Comparison of ENCODE assay signal across 12 cellular contexts in genomic region chr2:226760412-226761194, GRCh38. TPM values are rescaled to one million over a fixed set of nuclear protein-coding genes. Genes with fewer than 3 reads are reported as not detected.
DNase-seq lines count a peak whose midpoint lies in the region; ATAC-seq, FAIRE-seq and TF ChIP-seq lines count a peak whose summit lies in the region.
"Had no signal": no experiment of that assay in that cellular context is flagged by ENCODE, and none has a peak within 500 bp of the region (broad histone marks: within the 10 kb centered on the region; RNA-seq: fewer than 3 reads in every experiment).

No MANE protein-coding gene starts in this region.

- H2AFZ ChIP-seq in HepG2 (ENCODE audit: low read length), result no peak overlapping the region

- BruUV-seq in HepG2 (replicated peaks; lab: Mats Ljungman, UMichigan), result no TSS peak

- in situ Hi-C loops in HepG2 (cut with HindIII; ENCODE audit: extremely low pct_ligation_motif_present, low pct_unique_long_range_greater_than_20kb), result no loop called here

- TF ChIP-seq RAD21 in HepG2 (CRISPR knock-in tag; IDR thresholded peaks at IDR 0.05), result no peak; the same call in 1 of the 2 replicates

- POLR2A ChIA-PET in HepG2 (lab: Yijun Ruan, JAX), result interaction anchor here (0.8 to 2.5 kb wide), 11 partner anchors 10 to 177 kb away, joined by 3 to 18 read pairs (median 5); partner anchors contain the start of gene IRS1

- no peak for TF ChIP-seq CTCF in bronchial epithelial cell (IDR thresholded peaks at IDR 0.05; ENCODE audit: insufficient read depth, low read length, severe bottlenecking)
- 0 out of 2 replicates have a peak, but pooled peaks have one; percentile 6 for TF ChIP-seq CTCF in HepG2 (CRISPR knock-in tag; IDR thresholded peaks at IDR 0.05)
- TF ChIP-seq CTCF in WERI-Rb-1 (IDR thresholded peaks at IDR 0.05; ENCODE audit: low read depth, low read length), result no peak

- H3K4me1 ChIP-seq in HepG2 (ENCODE audit: insufficient read depth, low read length), result peaks cover 45% of the 10 kb centered on the region

- peaks cover 13% of the 10 kb centered on the region for H3K79me2 ChIP-seq in HepG2 (ENCODE audit: insufficient read depth, low read length)

- intact Hi-C loops in HepG2 (cut with micrococcal nuclease; ENCODE audit: unreplicated experiment), result loop anchor here (1.0 to 2.0 kb wide), 2 partner anchors 18 to 40 kb away; no protein-coding TSS in a partner anchor

- no peak for FAIRE-seq in bronchial epithelial cell (lab: Jason Lieb, UNC)
- peak; percentile 93 for FAIRE-seq in HepG2 (lab: Jason Lieb, UNC)

- H3K4me2 ChIP-seq in HepG2 (ENCODE audit: low read depth, low read length), result peak overlapping the region; percentile 56

- H4K20me1 ChIP-seq in HepG2 (ENCODE audit: insufficient read depth, low read length), result no peaks in the 10 kb centered on the region

- H3K36me3 ChIP-seq in bronchial epithelial cell (ENCODE audit: control insufficient read depth, insufficient read depth, low read length) (peaks cover 3% of the 10 kb centered on the region), HepG2 (replicated peaks in 1 of 2; ENCODE audit: control insufficient read depth in 1 of 2, insufficient read depth in 2 of 2, low read length in 2 of 2) (peaks cover 2 to 8% of the 10 kb centered on the region in 2 experiments; a peak in 4 of 5 replicates), WERI-Rb-1 (no peaks in the 10 kb centered on the region)

- CTCF ChIA-PET in HepG2 (lab: Yijun Ruan, JAX; ENCODE audit: low intra/inter-chr PET ratio, low total read pairs), result no interaction called here

- H3K27ac ChIP-seq in HepG2 (ENCODE audit: extremely low read length, insufficient read depth, low read length) (peak overlapping the region; percentile 52), WERI-Rb-1 (no peak overlapping the region)

- TF ChIP-seq EP300 in HepG2 (IDR thresholded peaks at IDR 0.05; ENCODE audit: low read depth in 2 of 2, low read length in 2 of 2), result peak; percentile 95 to 97; a peak in 3 of 4 replicates
- peak; percentile 55 for TF ChIP-seq EP300 in HepG2 (CRISPR knock-in tag; IDR thresholded peaks at IDR 0.05; ENCODE audit: borderline replicate concordance)

- H3K4me3 ChIP-seq in bronchial epithelial cell (ENCODE audit: low read depth, low read length), result no peak overlapping the region
- H3K4me3 ChIP-seq in HepG2 (replicated peaks in 1 of 3; ENCODE audit: insufficient read depth in 1 of 3, low read depth in 2 of 3, low read length in 3 of 3), result peak overlapping the region in 1 of 3 experiments; percentile 5; a peak in 1 of 6 replicates
- H3K4me3 ChIP-seq in WERI-Rb-1 (ENCODE audit: low read depth, low read length), result no peak overlapping the region

- TF ChIP-seq POLR2A in HepG2 (IDR thresholded peaks at IDR 0.05; ENCODE audit: insufficient read depth in 1 of 2, low read depth in 2 of 2, low read length in 2 of 2), result no peak

- DNase-seq in AG08395 (ENCODE audit: low spot score) (peak; percentile 81), HuH-7.5 (ENCODE audit: low spot score) (peak; percentile 32), bronchial epithelial cell (ENCODE audit: low read depth) (peak; percentile 42), HepG2 (ENCODE audit: low spot score) (peak; percentile 90), amygdala (lab: John Stamatoyannopoulos, UW) (no peak), WERI-Rb-1 (no peak)
- DNase-seq: activated CD8-positive, alpha-beta T cell treated with anti-CD3 and anti-CD28 coated beads, Interleukin-2, amount 10 ng/mL, durations not matched to agents 7 days and 5 days; CD4-positive, CD25-positive, alpha-beta regulatory T cell; hypothalamus; NCI-H1436 treated with DMSO at 0.1 percent for 48 hours had no signal

- peak; percentile 99 for ATAC-seq in HepG2
- ATAC-seq in HG02798 (IDR thresholded peaks at IDR 0.05; ENCODE audit: poor library complexity, unreplicated experiment), result no peak
- ATAC-seq in HG02981 (IDR thresholded peaks at IDR 0.05; ENCODE audit: unreplicated experiment), result no peak
- ATAC-seq: activated CD8-positive, alpha-beta T cell treated with anti-CD3 and anti-CD28 coated beads, Interleukin-2, amount 10 ng/mL, durations not matched to agents 7 days and 5 days had no signal

- no peaks in the 10 kb centered on the region for H3K9me3 ChIP-seq in HepG2 (ENCODE audit: low read length)
- H3K9me3 ChIP-seq in WERI-Rb-1 (ENCODE audit: severe bottlenecking), result no peaks in the 10 kb centered on the region

- WGBS in HepG2 (ENCODE audit: low lambda C conversion rate), result 76% methylated on average over 2 of the region's 2 CpGs

- H3K27me3 ChIP-seq in bronchial epithelial cell (ENCODE audit: control insufficient read depth, insufficient read depth, low read length) (no peaks in the 10 kb centered on the region), HepG2 (ENCODE audit: control insufficient read depth in 1 of 2, insufficient read depth in 2 of 2, low read length in 2 of 2) (no peaks in the 10 kb centered on the region), WERI-Rb-1 (ENCODE audit: insufficient read depth, low read depth, severe bottlenecking) (no peaks in the 10 kb centered on the region)

- no peak overlapping the region for H3K9ac ChIP-seq in HepG2 (ENCODE audit: insufficient read depth, low read depth, low read length)

TF ChIP-seq in HepG2, 621 proteins besides CTCF, POLR2A, EP300 and RAD21 (continues in another document):
- no peak for TF ChIP-seq HNRNPL (IDR thresholded peaks at IDR 0.05; ENCODE audit: low read depth, low read length)
- peak; percentile 97 for TF ChIP-seq RCOR2 (CRISPR knock-in tag; IDR thresholded peaks at IDR 0.05)
- no peak for TF ChIP-seq TRIM22 (IDR thresholded peaks at IDR 0.05)
- no peak for TF ChIP-seq ZNF468 (CRISPR knock-in tag; IDR thresholded peaks at IDR 0.05)
- peak; percentile 49; the same call in 1 of the 2 replicates for TF ChIP-seq ETV5 (CRISPR knock-in tag; IDR thresholded peaks at IDR 0.05; ENCODE audit: borderline replicate concordance)
- TF ChIP-seq ZNF281 (CRISPR knock-in tag; IDR thresholded peaks at IDR 0.05; ENCODE audit: borderline replicate concordance), result no peak
- TF ChIP-seq AKAP8 (CRISPR knock-in tag; IDR thresholded peaks at IDR 0.05), result no peak

RNA-seq across cellular contexts. Expression of gene IRS1, which starts 39.0 kb away (rescaled TPM):
- total RNA-seq in bronchial epithelial cell, result 7.0 and 12.6 TPM in 2 replicates
- 7.9 and 8.7 TPM in 2 replicates for total RNA-seq in HepG2 (2016; rRNA removed; fragmentation: Illumina TruSeq; extraction: Trizol)
- 0.51 and 0.53 TPM in 2 replicates for total RNA-seq in HepG2 (2016; cell fraction: cytosol; rRNA removed; fragmentation: Illumina TruSeq; extraction: Trizol; ENCODE audit: low read depth)
- total RNA-seq in HepG2 (2016; cell fraction: insoluble cytoplasmic fraction; rRNA removed; fragmentation: Illumina TruSeq; extraction: Trizol), result 7.1 and 8.1 TPM in 2 replicates
- total RNA-seq in HepG2 (2016; cell fraction: membrane; rRNA removed; fragmentation: Illumina TruSeq; extraction: Trizol), result 2.7 and 3.0 TPM in 2 replicates
- total RNA-seq in HepG2 (2016; cell fraction: nucleus; rRNA removed; fragmentation: Illumina TruSeq; extraction: Trizol), result 10.7 and 14.1 TPM in 2 replicates
- 9.0 and 12.8 TPM in 2 replicates for polyA plus RNA-seq in HepG2 (2011; rRNA removed)
- 7.1 and 7.9 TPM in 2 replicates for polyA plus RNA-seq in HepG2 (2011; cell fraction: cytosol; rRNA removed)
- 15.3 and 15.6 TPM in 2 replicates for polyA plus RNA-seq in HepG2 (2011; cell fraction: nucleus; rRNA removed)
- 14.3 and 15.3 TPM in 2 replicates for polyA plus RNA-seq in HepG2 (2012)
- 0.25 and 0.50 TPM in 2 replicates for polyA plus RNA-seq in HepG2 (2016; cell fraction: cytosol; fragmentation: Illumina TruSeq; extraction: Trizol; ENCODE audit: low read depth)
- polyA plus RNA-seq in HepG2 (2016; cell fraction: insoluble cytoplasmic fraction; fragmentation: Illumina TruSeq; extraction: Trizol; ENCODE audit: low read depth), result 6.8 and 8.7 TPM in 2 replicates
- polyA plus RNA-seq in HepG2 (2016; cell fraction: membrane; fragmentation: Illumina TruSeq; extraction: Trizol; ENCODE audit: low read depth), result 1.1 and 1.4 TPM in 2 replicates
- polyA plus RNA-seq in HepG2 (2016; cell fraction: nucleus; fragmentation: Illumina TruSeq; extraction: Trizol; ENCODE audit: insufficient read depth, low read depth), result 11.6 and 13.6 TPM in 2 replicates
- polyA minus RNA-seq in HepG2 (2011; rRNA and poly(A)+ RNA removed; ENCODE audit: low replicate concordance), result 0.68 and 28.1 TPM in 2 replicates
- 11.2 and 13.5 TPM in 2 replicates for polyA minus RNA-seq in HepG2 (2011; cell fraction: cytosol; rRNA and poly(A)+ RNA removed)
- 26.8 and 36.8 TPM in 2 replicates for polyA minus RNA-seq in HepG2 (2011; cell fraction: nucleus; rRNA and poly(A)+ RNA removed)

Comparison
In these comparisons a context has a peak if more than half of its experiments do, and no peak if none do; other contexts are left out.
1. DNase-seq: peak in AG08395 (single experiment), HuH-7.5 (single experiment), bronchial epithelial cell (single experiment) and HepG2 (single experiment); none in amygdala (0 of 56) and WERI-Rb-1 (single experiment).